Comparison of ENCODE assay signal across 8 cellular contexts in the genomic region with DNA sequence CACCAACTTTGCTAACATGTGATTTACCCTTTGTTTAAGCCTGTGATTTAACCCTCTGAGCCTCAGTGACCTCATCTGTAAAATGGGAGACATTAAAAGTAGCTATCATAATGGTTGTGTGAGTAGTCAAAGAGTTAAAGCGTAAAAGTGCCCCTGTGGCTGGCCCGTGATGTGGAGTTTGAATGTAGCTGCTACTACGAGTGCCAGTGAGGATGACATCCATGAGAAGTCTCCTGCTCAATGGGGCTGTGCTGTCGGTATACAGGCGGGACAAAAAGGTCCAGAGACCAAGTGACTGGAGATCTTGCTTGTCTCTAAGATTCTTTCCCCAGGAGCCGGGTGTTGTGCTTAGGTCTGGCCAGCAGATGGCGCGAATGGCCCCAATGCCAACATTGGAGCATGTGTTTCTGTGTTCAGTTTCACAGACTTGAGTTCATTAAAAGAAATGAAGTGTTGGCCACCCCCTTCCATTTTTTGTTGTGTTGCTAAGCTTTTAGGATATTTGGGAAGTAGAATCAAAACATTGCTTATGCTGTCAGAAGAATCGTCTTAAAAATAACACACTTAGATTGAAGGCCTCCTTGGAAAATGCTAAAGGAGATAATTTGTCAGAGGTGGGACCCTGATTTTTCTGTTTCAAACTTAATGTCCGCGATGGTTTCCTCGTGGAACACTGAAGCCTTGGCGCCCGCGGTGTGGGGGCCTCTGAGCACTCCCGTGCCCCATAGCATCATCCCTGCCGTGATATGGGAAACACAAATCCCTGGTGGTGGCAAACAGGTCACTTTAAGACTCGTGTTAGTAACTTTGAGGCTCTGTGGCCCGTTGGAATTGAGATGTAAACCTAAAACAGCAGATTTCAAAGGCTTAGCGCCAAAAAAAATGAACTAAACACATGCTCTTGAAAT.
DNase-seq lines count a peak whose midpoint lies in the region; ATAC-seq and FAIRE-seq lines count a peak whose summit lies in the region.

No MANE protein-coding gene starts in this region.

- FAIRE-seq in endometrium (lab: Jason Lieb, UNC): peak; percentile 63

- peak; percentile 67 for ATAC-seq in HG03196 (IDR thresholded peaks at IDR 0.05; ENCODE audit: unreplicated experiment)
- ATAC-seq in HG03280 (IDR thresholded peaks at IDR 0.05; ENCODE audit: unreplicated experiment): no peak

- peak; percentile 89 for DNase-seq in DMS 273 (lab: John Stamatoyannopoulos, UW; ENCODE audit: unreplicated experiment)
- peak; percentile 47 to 52 for DNase-seq in NOMO-1 (lab: John Stamatoyannopoulos, UW; ENCODE audit: unreplicated experiment in 2 of 2)
- DNase-seq in activated CD8-positive, alpha-beta memory T cell treated with anti-CD3 and anti-CD28 coated beads for 48 hours (ENCODE audit: low read depth in 2 of 3, low spot score in 2 of 3): peak in 2 of 3 experiments; percentile 55 to 79
- peak; percentile 82 for DNase-seq in middle frontal gyrus (ENCODE audit: extremely low spot score, low spot score)
- peak; percentile 78 for DNase-seq in stimulated activated CD8-positive, alpha-beta memory T cell treated with anti-CD3 and anti-CD28 coated beads, Interleukin-4, amount 100 ng/mL, for 24 hours (ENCODE audit: low read depth)
